ENCODE assay signal across 9 cellular contexts in genomic region chr12:57523706-57524614, GRCh38. TPM values are rescaled to one million over a fixed set of nuclear protein-coding genes. Genes with fewer than 3 reads are reported as not detected.
A peak's percentile ranks its signal among the peaks of the same experiment; 100 is the strongest.
DNase-seq lines count a peak whose midpoint lies in the region; ATAC-seq, FAIRE-seq and TF ChIP-seq lines count a peak whose summit lies in the region.
"Had no signal": no experiment of that assay in that cellular context is flagged by ENCODE, and none has a peak within 500 bp of the region (broad histone marks: within the 10 kb centered on the region; RNA-seq: fewer than 3 reads in every experiment).

No MANE protein-coding gene starts in this region.

- intact Hi-C loops in dorsolateral prefrontal cortex (cut with DNase I) = loop anchor here (2.0 to 5.0 kb wide), 2 partner anchors 23 to 37 kb away; partner anchors contain the start of genes DCTN2 (in 2 of the 2) and MARS1 (in 1 of the 2)

- no peak for TF ChIP-seq CTCF in NB4 (IDR thresholded peaks at IDR 0.05; ENCODE audit: low read depth, low read length)
- TF ChIP-seq CTCF in dorsolateral prefrontal cortex (IDR thresholded peaks at IDR 0.05 in 54 of 56, conservative IDR thresholded peaks at IDR 0.05 in 2 of 56; ENCODE audit: low read depth in 1 of 56, partially characterized antibody in 56 of 56) = no peak
- no peak for TF ChIP-seq CTCF in nephron progenitor cell (IDR thresholded peaks at IDR 0.05)
- TF ChIP-seq CTCF in D721Med (IDR thresholded peaks at IDR 0.05; ENCODE audit: insufficient read depth, missing control alignments) = no peak

- peaks cover 3% of the 10 kb centered on the region for H3K27me3 Mint-ChIP-seq in nephron progenitor cell (ENCODE audit: low read depth, poor library complexity)

- TF ChIP-seq POLR2A in NB4 (IDR thresholded peaks at IDR 0.05; ENCODE audit: extremely low read depth, insufficient read length) = no peak

- peak overlapping the region; percentile 96 for H3K4me3 Mint-ChIP-seq in nephron progenitor cell

- peak overlapping the region; percentile 75 to 99 (median 97) for H3K27ac ChIP-seq in BLaER1 treated with 17β-estradiol and CSF1 and Interleukin-3, amounts not matched to agents 10 nM and 100 nM
- peak overlapping the region; percentile 73 to 100 (median 99) for H3K27ac ChIP-seq in dorsolateral prefrontal cortex

- H3K36me3 ChIP-seq in BLaER1 treated with 17β-estradiol and CSF1 and Interleukin-3, amounts not matched to agents 10 nM and 100 nM = peaks cover 47 to 58% (median 55%) of the 10 kb centered on the region in 11 experiments

- peaks cover 34 to 68% (median 53%) of the 10 kb centered on the region in 11 experiments; a peak in 21 of 22 replicates for H4K20me1 ChIP-seq in BLaER1 treated with 17β-estradiol and CSF1 and Interleukin-3, amounts not matched to agents 10 nM and 100 nM

- peaks cover 57% of the 10 kb centered on the region for H3K4me1 Mint-ChIP-seq in nephron progenitor cell

- H3K9me3 Mint-ChIP-seq in nephron progenitor cell = no peaks in the 10 kb centered on the region

- H3K4me1 ChIP-seq in BLaER1 treated with 17β-estradiol and CSF1 and Interleukin-3, amounts not matched to agents 10 nM and 100 nM = peaks cover 45 to 58% (median 54%) of the 10 kb centered on the region in 10 experiments

- H3K4me3 ChIP-seq in BLaER1 treated with 17β-estradiol and CSF1 and Interleukin-3, amounts not matched to agents 10 nM and 100 nM = peak overlapping the region; percentile 70 to 86 (median 78)
- H3K4me3 ChIP-seq in NB4 (ENCODE audit: low read depth, low read length) = peak overlapping the region; percentile 96
- H3K4me3 ChIP-seq in dorsolateral prefrontal cortex = peak overlapping the region; percentile 55 to 100 (median 92)

- no peaks in the 10 kb centered on the region for H3K9me3 ChIP-seq in BLaER1 treated with 17β-estradiol and CSF1 and Interleukin-3, amounts not matched to agents 10 nM and 100 nM (replicated peaks in 1 of 11)

- no peak for ATAC-seq in HG02852 (IDR thresholded peaks at IDR 0.05; ENCODE audit: unreplicated experiment)
- ATAC-seq in GM21423 (IDR thresholded peaks at IDR 0.05; ENCODE audit: unreplicated experiment) = no peak

- peak overlapping the region; percentile 84 to 93 (median 89) for H3K9ac ChIP-seq in BLaER1 treated with 17β-estradiol and CSF1 and Interleukin-3, amounts not matched to agents 10 nM and 100 nM

- H3K27me3 ChIP-seq in BLaER1 treated with 17β-estradiol and CSF1 and Interleukin-3, amounts not matched to agents 10 nM and 100 nM = no peaks in the 10 kb centered on the region
- no peaks in the 10 kb centered on the region for H3K27me3 ChIP-seq in dorsolateral prefrontal cortex

- no peak for DNase-seq in NB4 (ENCODE audit: low read depth)
- no peak for DNase-seq in dorsolateral prefrontal cortex
- DNase-seq in nephron progenitor cell = no peak
- DNase-seq in D721Med (ENCODE audit: insufficient read length, low spot score) = no peak
- DNase-seq in NCI-H128 (lab: John Stamatoyannopoulos, UW; ENCODE audit: unreplicated experiment) = no peak

- peaks cover 13% of the 10 kb centered on the region for H3K36me3 Mint-ChIP-seq in nephron progenitor cell (ENCODE audit: low read depth)

- peak overlapping the region; percentile 85 to 100 (median 95) for H3K4me2 ChIP-seq in BLaER1 treated with 17β-estradiol and CSF1 and Interleukin-3, amounts not matched to agents 10 nM and 100 nM

- no peak for FAIRE-seq in D721Med (lab: Jason Lieb, UNC)
- FAIRE-seq: endometrium had no signal

- peak overlapping the region; percentile 97 for H3K27ac Mint-ChIP-seq in nephron progenitor cell

RNA-seq across cellular contexts. Expression of gene MBD6, which starts 1.3 kb away (rescaled TPM):
- total RNA-seq in dorsolateral prefrontal cortex = 10 to 100 TPM; 24.9 to 78.4 (median 47.8) TPM

RNA-seq across cellular contexts. Expression of gene DDIT3, which starts 3.6 kb away (rescaled TPM):
- total RNA-seq in dorsolateral prefrontal cortex = 100 to 1,000 TPM in 1 of 120 experiments, 10 to 100 TPM in 119; 17.0 to 102 (median 32.4) TPM

RNA-seq across cellular contexts. Expression of gene DCTN2, which starts 23.0 kb away (rescaled TPM):
- 100 to 1,000 TPM; 106 to 224 (median 181) TPM for total RNA-seq in dorsolateral prefrontal cortex

RNA-seq across cellular contexts. Expression of gene KIF5A, which starts 25.9 kb away (rescaled TPM):
- total RNA-seq in dorsolateral prefrontal cortex = 1,000 to 10,000 TPM in 27 of 120 experiments, 100 to 1,000 TPM in 93; 272 to 2,157 (median 860) TPM

RNA-seq across cellular contexts. Expression of gene MARS1, which starts 36.1 kb away (rescaled TPM):
- 100 to 1,000 TPM; 134 to 299 (median 183) TPM for total RNA-seq in dorsolateral prefrontal cortex
